18 cellular contexts compared by ENCODE assay signal in the genomic region with DNA sequence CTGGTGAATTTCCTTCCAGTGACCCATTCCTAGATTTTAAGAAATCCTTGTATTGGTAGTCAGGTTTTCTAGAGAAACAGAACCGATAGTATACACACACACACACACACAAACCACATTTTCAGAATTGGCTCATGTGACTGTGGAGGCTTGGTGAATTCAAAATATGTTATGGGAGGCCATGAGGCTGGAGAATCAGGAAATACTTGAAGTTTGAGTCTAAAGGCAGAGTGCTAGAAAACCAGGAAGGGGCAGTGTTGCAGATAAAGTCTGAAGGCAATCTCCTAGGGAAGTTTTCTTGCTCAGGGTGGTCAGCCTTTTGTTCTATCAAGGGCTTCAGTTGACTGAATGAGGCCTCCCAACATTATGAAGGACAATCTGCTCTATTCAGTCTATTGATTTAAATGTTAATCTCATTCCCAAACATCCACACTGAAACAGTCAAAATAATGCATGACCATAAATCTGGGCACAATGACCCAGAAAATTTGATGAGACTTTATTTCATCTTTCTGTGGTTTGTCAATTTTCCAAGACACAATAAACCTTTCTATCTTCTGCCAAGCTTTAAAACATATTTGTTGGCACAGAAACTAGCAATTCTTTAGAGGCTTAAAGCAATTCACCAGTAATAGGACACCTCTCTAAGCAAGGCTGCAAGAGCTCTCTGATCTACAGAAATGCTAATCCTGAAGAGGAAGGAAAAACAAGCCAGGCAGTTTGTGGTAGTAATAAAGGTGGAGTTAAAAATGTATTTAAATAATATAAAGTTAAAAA.
DNase-seq lines count a peak whose midpoint lies in the region; ATAC-seq, FAIRE-seq and TF ChIP-seq lines count a peak whose summit lies in the region.
"Had no signal": no experiment of that assay in that cellular context is flagged by ENCODE, and none has a peak within 500 bp of the region (broad histone marks: within the 10 kb centered on the region; RNA-seq: fewer than 3 reads in every experiment).

No MANE protein-coding gene starts in this region.

- 79% methylated on average over 1 of the region's 1 CpG; no CpG with 5 or more reads in 1 of the 2 experiments for WGBS in H1 (ENCODE audit: extremely low coverage in 1 of 2, insufficient coverage in 1 of 2, insufficient read length in 1 of 2, insufficient replicate concordance in 2 of 2, low coverage in 1 of 2, low lambda C conversion rate in 2 of 2, missing lambda C conversion rate in 1 of 2), 2 experiments

- POLR2A ChIA-PET in H1 (lab: Charles Lee; ENCODE audit: partially characterized antibody) = no interaction called here

- no peak overlapping the region for H3K4me3 Mint-ChIP-seq in GM23338
- H3K4me3 Mint-ChIP-seq in neural progenitor cell = no peak overlapping the region
- H3K4me3 Mint-ChIP-seq: B cell; memory B cell; stimulated activated naive CD8-positive, alpha-beta T cell treated with anti-CD3 and anti-CD28 coated beads, Interleukin-15, Interleukin-2, amounts not matched to agents 100 ng/mL and 50 ng/mL, for 24 hours had no signal

- H3K79me2 ChIP-seq in GM23338 (replicated peaks; ENCODE audit: insufficient read depth) (no peaks in the 10 kb centered on the region), H1 (ENCODE audit: control insufficient read depth in 1 of 2, insufficient read depth in 2 of 2, low read length in 2 of 2) (no peaks in the 10 kb centered on the region), neural progenitor cell (ENCODE audit: low read depth) (no peaks in the 10 kb centered on the region)

- intact Hi-C loops in Right ventricle myocardium superior (cut with DNase I) = no loop called here

- H2BK12ac ChIP-seq in H1 (ENCODE audit: low read depth, low read length) = no peak overlapping the region

- ATAC-seq in GM23338 (peak; percentile 48), Right ventricle myocardium superior (ENCODE audit: poor library complexity) (no peak)
- ATAC-seq: foreskin keratinocyte had no signal

- H3K27me3 ChIP-seq in GM23338 (ENCODE audit: insufficient read depth) (no peaks in the 10 kb centered on the region), H1 (replicated peaks in 1 of 4; ENCODE audit: control insufficient read depth in 3 of 4, extremely low read depth in 1 of 4, insufficient read depth in 3 of 4, low read length in 3 of 4) (no peaks in the 10 kb centered on the region), neural progenitor cell (no peaks in the 10 kb centered on the region)

- FAIRE-seq in H1 (lab: Jason Lieb, UNC) = no peak
- FAIRE-seq: astrocyte had no signal

- H3K36me3 Mint-ChIP-seq in GM23338 (ENCODE audit: low read depth) = peaks cover 5% of the 10 kb centered on the region; the same call in 1 of the 3 replicates
- H3K36me3 Mint-ChIP-seq in neural progenitor cell = no peaks in the 10 kb centered on the region
- H3K36me3 Mint-ChIP-seq: memory B cell had no signal

- peak overlapping the region; percentile 61; the same call in 1 of the 2 replicates for H2BK20ac ChIP-seq in H1 (ENCODE audit: low read length)

- no peak overlapping the region for H3K23ac ChIP-seq in H1 (ENCODE audit: insufficient read length)

- no peak for TF ChIP-seq POLR2A in H1 (IDR thresholded peaks at IDR 0.05; ENCODE audit: control extremely low read depth in 1 of 2, low read depth in 2 of 2, low read length in 2 of 2)

- H2BK120ac ChIP-seq in H1 (replicated peaks; ENCODE audit: low read depth, low read length) = no peak overlapping the region

- no peak for TF ChIP-seq RAD21 in H1 (IDR thresholded peaks at IDR 0.05 in 1 of 2, conservative IDR thresholded peaks at IDR 0.05 in 1 of 2; ENCODE audit: low read depth in 2 of 2, low read length in 2 of 2)

- no peak overlapping the region for H3K18ac ChIP-seq in H1 (ENCODE audit: extremely low read depth, low read length)

- peaks cover 0 to 2% of the 10 kb centered on the region in 2 experiments; a peak in 1 of 4 replicates for H3K9me3 ChIP-seq in H1 (ENCODE audit: insufficient read depth in 2 of 2, low read depth in 1 of 2, low read length in 1 of 2)
- H3K9me3 ChIP-seq in neural progenitor cell (ENCODE audit: low read depth) = no peaks in the 10 kb centered on the region
- H3K9me3 ChIP-seq: spleen had no signal

- H3K56ac ChIP-seq in H1 (replicated peaks; ENCODE audit: insufficient read length, low read depth, low read length) = no peak overlapping the region

- no peak overlapping the region for H3K27ac Mint-ChIP-seq in GM23338
- H3K27ac Mint-ChIP-seq in neural progenitor cell = no peak overlapping the region
- H3K27ac Mint-ChIP-seq: B cell; memory B cell; stimulated activated naive CD8-positive, alpha-beta T cell treated with anti-CD3 and anti-CD28 coated beads, Interleukin-15, Interleukin-2, amounts not matched to agents 100 ng/mL and 50 ng/mL, for 24 hours had no signal

- H3K4me1 ChIP-seq in GM23338 (ENCODE audit: insufficient read depth) = peaks cover 26% of the 10 kb centered on the region
- H3K4me1 ChIP-seq in H1 (replicated peaks in 1 of 4; ENCODE audit: control insufficient read depth in 3 of 4, insufficient read depth in 4 of 4, low read length in 3 of 4) = peaks cover 0 to 4% (median 2%) of the 10 kb centered on the region in 4 experiments; a peak in 3 of 7 replicates
- peaks cover 29% of the 10 kb centered on the region for H3K4me1 ChIP-seq in neural progenitor cell
- H3K4me1 ChIP-seq: foreskin keratinocyte, spleen had no signal

- H3F3A ChIP-seq in GM23338 (replicated peaks; ENCODE audit: low read depth) (no peaks in the 10 kb centered on the region), neural progenitor cell (ENCODE audit: low read depth) (peaks cover 18% of the 10 kb centered on the region)

- no peak overlapping the region for H3K4ac ChIP-seq in H1 (replicated peaks; ENCODE audit: insufficient read length, low read depth, low read length)

- H3K27ac ChIP-seq in GM23338 (ENCODE audit: low read depth) (peak overlapping the region; percentile 4; the same call in 1 of the 2 replicates), H1 (ENCODE audit: low read depth, low read length) (no peak overlapping the region), neural progenitor cell (no peak overlapping the region)
- H3K27ac ChIP-seq: foreskin keratinocyte, SK-N-MC, spleen had no signal

- no peak overlapping the region; the same call in 1 of the 2 replicates for H2BK5ac ChIP-seq in H1 (ENCODE audit: low read depth, low read length)

- H4K91ac ChIP-seq in H1 (replicated peaks; ENCODE audit: insufficient read length, low read length) = no peak overlapping the region

- H3K36me3 ChIP-seq in GM23338 (ENCODE audit: insufficient read depth) (no peaks in the 10 kb centered on the region), H1 (ENCODE audit: control insufficient read depth in 2 of 4, insufficient read depth in 4 of 4, low read length in 3 of 4) (no peaks in the 10 kb centered on the region), neural progenitor cell (no peaks in the 10 kb centered on the region)
- H3K36me3 ChIP-seq: spleen had no signal

- DNase-seq in GM23338 (ENCODE audit: low spot score) = peak; percentile 14
- DNase-seq in NCI-H226 = peak; percentile 35
- no peak for DNase-seq in H1 (ENCODE audit: low read depth in 1 of 2, low spot score in 2 of 2)
- DNase-seq in neural progenitor cell (ENCODE audit: low spot score) = no peak
- no peak for DNase-seq in NK-92 (lab: John Stamatoyannopoulos, UW; ENCODE audit: unreplicated experiment)
- DNase-seq in Right ventricle myocardium superior = no peak
- no peak for DNase-seq in germinal center (ENCODE audit: low spot score)
- no peak for DNase-seq in NCI-H1694 treated with DMSO at 0.1 percent for 48 hours (lab: John Stamatoyannopoulos, UW)
- DNase-seq: activated effector memory CD4-positive, alpha-beta T cell treated with anti-CD3 and anti-CD28 coated beads, Interleukin-2, amount 50 U/mL, for 16 hours; foreskin keratinocyte; NCI-H446 treated with DMSO at 0.1 percent for 48 hours; nucleus accumbens; spleen had no signal

- CTCF ChIA-PET in H1 (lab: Charles Lee; ENCODE audit: partially characterized antibody) = interaction anchor here (1.1 to 1.6 kb wide), 2 partner anchors 8 to 69 kb away, joined by 4 to 6 read pairs; no protein-coding TSS in a partner anchor

- H3K79me1 ChIP-seq in H1 (ENCODE audit: low read depth, low read length) = no peaks in the 10 kb centered on the region

- H3K9me2 ChIP-seq in GM23338 (ENCODE audit: insufficient read depth) = peaks cover 26% of the 10 kb centered on the region; the same call in 1 of the 2 replicates

- no peak overlapping the region for H2AFZ ChIP-seq in GM23338
- no peak overlapping the region for H2AFZ ChIP-seq in H1 (ENCODE audit: low read length)
- no peak overlapping the region for H2AFZ ChIP-seq in neural progenitor cell (replicated peaks)

- no peak overlapping the region for H3K4me3 ChIP-seq in GM23338
- H3K4me3 ChIP-seq in H1 (ENCODE audit: extremely low read depth in 1 of 4, insufficient read depth in 2 of 4, low read depth in 3 of 4, low read length in 4 of 4) = no peak overlapping the region
- H3K4me3 ChIP-seq in neural progenitor cell = no peak overlapping the region
- H3K4me3 ChIP-seq: SK-N-MC, spleen had no signal

- H4K8ac ChIP-seq in H1 (ENCODE audit: extremely low read depth, insufficient read depth, low read length) = no peak overlapping the region

- H3K23me2 ChIP-seq in H1 (ENCODE audit: low read depth, low read length) = no peaks in the 10 kb centered on the region

- H3K9ac ChIP-seq in H1 (replicated peaks in 1 of 4; ENCODE audit: extremely low read depth in 1 of 4, low read depth in 3 of 4, low read length in 3 of 4) (no peak overlapping the region), neural progenitor cell (no peak overlapping the region)

- H3K27me3 Mint-ChIP-seq in GM23338 (ENCODE audit: insufficient read depth, low read depth, poor library complexity) (peaks cover 2% of the 10 kb centered on the region), neural progenitor cell (ENCODE audit: insufficient read depth, low read depth) (no peaks in the 10 kb centered on the region)

- no peak overlapping the region for H4K5ac ChIP-seq in H1 (ENCODE audit: insufficient read length, low read depth, low read length)

- H3K9me3 Mint-ChIP-seq in GM23338 (peaks cover 14% of the 10 kb centered on the region; the same call in 2 of the 3 replicates), neural progenitor cell (no peaks in the 10 kb centered on the region)
- H3K9me3 Mint-ChIP-seq: memory B cell; stimulated activated naive CD8-positive, alpha-beta T cell treated with anti-CD3 and anti-CD28 coated beads, Interleukin-15, Interleukin-2, amounts not matched to agents 100 ng/mL and 50 ng/mL, for 24 hours had no signal

- no peaks in the 10 kb centered on the region for H4K20me1 ChIP-seq in GM23338 (replicated peaks; ENCODE audit: insufficient read depth)
- H4K20me1 ChIP-seq in H1 (replicated peaks in 1 of 2; ENCODE audit: control insufficient read depth in 1 of 2, insufficient read depth in 2 of 2, low read length in 2 of 2) = no peaks in the 10 kb centered on the region
- no peaks in the 10 kb centered on the region for H4K20me1 ChIP-seq in neural progenitor cell (ENCODE audit: low read depth)

- no peak overlapping the region for H2BK15ac ChIP-seq in H1 (ENCODE audit: low read length)

- TF ChIP-seq CTCF in GM23338 (conservative IDR thresholded peaks at IDR 0.05; ENCODE audit: low read depth in 2 of 2) (no peak), H1 (IDR thresholded peaks at IDR 0.05; ENCODE audit: control extremely low read depth in 1 of 3, insufficient read depth in 1 of 3, low read depth in 1 of 3, low read length in 3 of 3) (no peak), neural progenitor cell (IDR thresholded peaks at IDR 0.05) (no peak)

- no peak overlapping the region for H3K14ac ChIP-seq in H1 (ENCODE audit: insufficient read length)

- TF ChIP-seq EP300 in H1 (IDR thresholded peaks at IDR 0.05; ENCODE audit: borderline replicate concordance in 1 of 2, low read depth in 2 of 2, low read length in 2 of 2) = no peak

- H2AK5ac ChIP-seq in H1 (ENCODE audit: low read depth, low read length) = no peak overlapping the region

- H3K4me2 ChIP-seq in GM23338 = peak overlapping the region; percentile 35
- no peak overlapping the region; a peak in 1 of 4 replicates for H3K4me2 ChIP-seq in H1 (ENCODE audit: insufficient read depth in 1 of 2, low read depth in 2 of 2, low read length in 2 of 2)
- peak overlapping the region; percentile 33 for H3K4me2 ChIP-seq in neural progenitor cell

- H3K4me1 Mint-ChIP-seq in GM23338 (peaks cover 22% of the 10 kb centered on the region), neural progenitor cell (peaks cover 11% of the 10 kb centered on the region)
- H3K4me1 Mint-ChIP-seq: B cell, memory B cell had no signal

Comparison
In these comparisons a context has a peak if more than half of its experiments do, and no peak if none do; other contexts are left out.
1. DNase-seq: peak in GM23338 (single experiment) and NCI-H226 (single experiment); none in H1 (0 of 2), neural progenitor cell (single experiment), NK-92 (single experiment), Right ventricle myocardium superior (single experiment), germinal center (single experiment) and NCI-H1694 treated with DMSO at 0.1 percent for 48 hours (single experiment).
2. H3K4me2 ChIP-seq: peak in GM23338 (single experiment) and neural progenitor cell (single experiment); none in H1 (0 of 2).